ENCODE assay signal across 8 cellular contexts in genomic region chr11:13465909-13466371, GRCh38. TPM values are rescaled to one million over a fixed set of nuclear protein-coding genes. Genes with fewer than 3 reads are reported as not detected.
A peak's percentile ranks its signal among the peaks of the same experiment; 100 is the strongest.
DNase-seq lines count a peak whose midpoint lies in the region; ATAC-seq and TF ChIP-seq lines count a peak whose summit lies in the region.

No MANE protein-coding gene starts in this region.

- H3F3A ChIP-seq in GM23338 (replicated peaks; ENCODE audit: low read depth) = no peaks in the 10 kb centered on the region

- H2AFZ ChIP-seq in GM23338 = no peak overlapping the region

- H3K4me1 ChIP-seq in GM23338 (ENCODE audit: insufficient read depth) (peaks cover 18% of the 10 kb centered on the region; the same call in 1 of the 2 replicates), Panc1 (ENCODE audit: control insufficient read depth, insufficient read depth, low read length) (peaks cover 9% of the 10 kb centered on the region), sigmoid colon (peaks cover 0 to 21% (median 14%) of the 10 kb centered on the region in 4 donors)
- H3K4me1 ChIP-seq in effector memory CD4-positive, alpha-beta T cell (ENCODE audit: control insufficient read depth, insufficient read depth, low read length, poor library complexity, severe bottlenecking) = peaks cover 10% of the 10 kb centered on the region

- H3K4me3 Mint-ChIP-seq in GM23338 = no peak overlapping the region
- no peak overlapping the region for H3K4me3 Mint-ChIP-seq in activated T-cell treated with anti-CD3 and anti-CD28 coated beads, Interleukin-2, amount 50 U/mL, for 4 hours

- peaks cover 23% of the 10 kb centered on the region for H3K4me1 Mint-ChIP-seq in GM23338
- H3K4me1 Mint-ChIP-seq in activated T-cell treated with anti-CD3 and anti-CD28 coated beads, Interleukin-2, amount 50 U/mL, for 4 hours (ENCODE audit: low read depth) = peaks cover 23% of the 10 kb centered on the region

- no TSS peak for BruUV-seq in Panc1 (replicated peaks; lab: Mats Ljungman, UMichigan)

- no peaks in the 10 kb centered on the region for H3K27me3 ChIP-seq in GM23338 (ENCODE audit: insufficient read depth)
- H3K27me3 ChIP-seq in Panc1 (ENCODE audit: control insufficient read depth, insufficient read depth, low read length) = no peaks in the 10 kb centered on the region
- no peaks in the 10 kb centered on the region for H3K27me3 ChIP-seq in sigmoid colon
- H3K27me3 ChIP-seq in effector memory CD4-positive, alpha-beta T cell (replicated peaks; ENCODE audit: control insufficient read depth, insufficient read depth, low read length, poor library complexity, severe bottlenecking) = no peaks in the 10 kb centered on the region

- peak; percentile 40 for DNase-seq in CD1c-positive myeloid dendritic cell (ENCODE audit: extremely low spot score)
- peak; percentile 38 for DNase-seq in GM23338 (ENCODE audit: low spot score)
- no peak for DNase-seq in Panc1 (ENCODE audit: low read depth, low spot score)
- DNase-seq in fibroblast of gingiva (ENCODE audit: low read depth) = peak; percentile 33
- DNase-seq in sigmoid colon = no peak
- no peak for DNase-seq in activated T-cell treated with anti-CD3 and anti-CD28 coated beads, Interleukin-2, amount 50 U/mL, for 4 hours
- DNase-seq in effector memory CD4-positive, alpha-beta T cell = no peak

- H3K27ac ChIP-seq in GM23338 (ENCODE audit: low read depth) = 0 out of 2 replicates have a peak overlapping the region, but pooled peaks have one; percentile 10
- no peak overlapping the region for H3K27ac ChIP-seq in Panc1 (ENCODE audit: low read length)
- H3K27ac ChIP-seq in sigmoid colon = no peak overlapping the region
- H3K27ac ChIP-seq in effector memory CD4-positive, alpha-beta T cell (ENCODE audit: insufficient read depth, low read length, poor library complexity, severe bottlenecking) = no peak overlapping the region

- TF ChIP-seq EP300 in sigmoid colon (IDR thresholded peaks at IDR 0.05) = no peak

- peaks cover 14% of the 10 kb centered on the region for H3K79me2 ChIP-seq in GM23338 (replicated peaks; ENCODE audit: insufficient read depth)

- no peaks in the 10 kb centered on the region for H3K36me3 ChIP-seq in GM23338 (ENCODE audit: insufficient read depth)
- no peaks in the 10 kb centered on the region for H3K36me3 ChIP-seq in Panc1 (ENCODE audit: control insufficient read depth, insufficient read depth, low read length)
- H3K36me3 ChIP-seq in sigmoid colon = no peaks in the 10 kb centered on the region
- H3K36me3 ChIP-seq in effector memory CD4-positive, alpha-beta T cell (ENCODE audit: control insufficient read depth, insufficient read depth, low read length) = no peaks in the 10 kb centered on the region

- POLR2A ChIA-PET in Panc1 (lab: Charles Lee) = interaction anchor here (0.6 kb wide), 1 partner anchor 33 kb away, joined by 3 read pairs; no protein-coding TSS in a partner anchor

- ATAC-seq in GM23338 (no peak), Panc1 (no peak), HG02973 (IDR thresholded peaks at IDR 0.05; ENCODE audit: unreplicated experiment) (no peak)
- no peak for ATAC-seq in activated T-cell treated with anti-CD3 and anti-CD28 coated beads, Interleukin-2, amount 50 U/mL, for 4 hours

- no peaks in the 10 kb centered on the region for H3K36me3 Mint-ChIP-seq in GM23338 (ENCODE audit: low read depth)
- no peaks in the 10 kb centered on the region for H3K36me3 Mint-ChIP-seq in activated T-cell treated with anti-CD3 and anti-CD28 coated beads, Interleukin-2, amount 50 U/mL, for 4 hours (ENCODE audit: insufficient read depth)

- H3K9me3 ChIP-seq in Panc1 (ENCODE audit: control insufficient read depth, insufficient read depth, low read depth, low read length) = no peaks in the 10 kb centered on the region
- H3K9me3 ChIP-seq in sigmoid colon = no peaks in the 10 kb centered on the region
- H3K9me3 ChIP-seq in effector memory CD4-positive, alpha-beta T cell (ENCODE audit: control insufficient read depth, low read length) = no peaks in the 10 kb centered on the region

- 2 to 13% methylated on average over 6 of the region's 6 CpGs for WGBS in sigmoid colon, 2 donors

- no peak overlapping the region for H3K4me3 ChIP-seq in GM23338
- no peak overlapping the region for H3K4me3 ChIP-seq in Panc1 (ENCODE audit: low read depth in 2 of 2, low read length in 2 of 2)
- H3K4me3 ChIP-seq in sigmoid colon = no peak overlapping the region
- no peak overlapping the region for H3K4me3 ChIP-seq in effector memory CD4-positive, alpha-beta T cell (ENCODE audit: insufficient read depth, low read depth, low read length, poor library complexity, severe bottlenecking)

- no peaks in the 10 kb centered on the region for H4K20me1 ChIP-seq in GM23338 (replicated peaks; ENCODE audit: insufficient read depth)

- H3K27ac Mint-ChIP-seq in GM23338 = no peak overlapping the region

- CTCF ChIA-PET in Panc1 (lab: Charles Lee) = interaction anchor here (1.1 kb wide), 1 partner anchor 87 kb away, joined by 6 read pairs; no protein-coding TSS in a partner anchor

- peaks cover 10% of the 10 kb centered on the region for H3K27me3 Mint-ChIP-seq in GM23338 (ENCODE audit: insufficient read depth, low read depth, poor library complexity)
- peaks cover 12% of the 10 kb centered on the region for H3K27me3 Mint-ChIP-seq in activated T-cell treated with anti-CD3 and anti-CD28 coated beads, Interleukin-2, amount 50 U/mL, for 4 hours (ENCODE audit: low read depth)

- in situ Hi-C loops in Panc1 (cut with HindIII; ENCODE audit: low pct_unique_long_range_greater_than_20kb, low sequenced_read_pairs) = no loop called here

- TF ChIP-seq CTCF in GM23338 (conservative IDR thresholded peaks at IDR 0.05; ENCODE audit: low read depth in 2 of 2) (peak; percentile 59 to 77), Panc1 (IDR thresholded peaks at IDR 0.05) (peak; percentile 81), sigmoid colon (IDR thresholded peaks at IDR 0.05) (peak in 3 of 4 experiments; percentile 27 to 41 (median 30))

- H3K9me2 ChIP-seq in GM23338 (ENCODE audit: insufficient read depth) = no peaks in the 10 kb centered on the region

- intact Hi-C loops in Panc1 (cut with micrococcal nuclease; ENCODE audit: unreplicated experiment) = loop anchor here (5.0 to 10.0 kb wide), 2 partner anchors 199 to 254 kb away; partner anchors contain the start of gene FAR1
- intact Hi-C loops in sigmoid colon (cut with DNase I) = loop anchor here (5.0 to 10.0 kb wide), 4 partner anchors 131 to 504 kb away; partner anchors contain the start of gene BMAL1

- H3K4me2 ChIP-seq in GM23338 = 0 out of 2 replicates have a peak overlapping the region, but pooled peaks have one; percentile 4

- no peaks in the 10 kb centered on the region; the same call in 2 of the 3 replicates for H3K9me3 Mint-ChIP-seq in GM23338
- no peaks in the 10 kb centered on the region for H3K9me3 Mint-ChIP-seq in activated T-cell treated with anti-CD3 and anti-CD28 coated beads, Interleukin-2, amount 50 U/mL, for 4 hours

- TF ChIP-seq POLR2A in sigmoid colon (IDR thresholded peaks at IDR 0.05) = no peak

TF ChIP-seq in GM23338, 12 proteins besides CTCF, POLR2A, EP300 and RAD21 (continues in another document):
- TF ChIP-seq STAT1 (IDR thresholded peaks at IDR 0.05; ENCODE audit: unreplicated experiment) (no peak), EZH2phosphoT487 (IDR thresholded peaks at IDR 0.05; ENCODE audit: unreplicated experiment) (no peak)

RNA-seq across cellular contexts. Expression of gene BTBD10, which starts 2.9 kb away (rescaled TPM):
- total RNA-seq in GM23338 (2014; rRNA removed; shearing (Covaris generic)) = 30.1 and 31.3 TPM in 2 replicates
- polyA plus RNA-seq in GM23338 (2016; fragmentation: Nextera tagmentation; extraction: Ambion mirVana) (16.8 and 20.2 TPM in 2 replicates), sigmoid colon (10 to 100 TPM; 18.9 to 27.3 (median 22.2) TPM)
- total RNA-seq in Panc1 (2021; ENCODE audit: unreplicated experiment) (29.6 TPM), sigmoid colon (10 to 100 TPM; 43.3 to 77.8 (median 61.2) TPM)
- 19.2 TPM for polyA plus RNA-seq in Panc1 (2012; ENCODE audit: insufficient read length)
- 10 to 100 TPM; 18.3 to 22.2 (median 20.0) TPM for total RNA-seq in activated T-cell treated with anti-CD3 and anti-CD28 coated beads, Interleukin-2, amount 50 U/mL, for 4 hours

RNA-seq across cellular contexts. Expression of gene PTH, which starts 29.9 kb away (rescaled TPM):
- not detected in 2 replicates for total RNA-seq in GM23338 (2014; rRNA removed; shearing (Covaris generic))
- polyA plus RNA-seq in GM23338 (2016; fragmentation: Nextera tagmentation; extraction: Ambion mirVana) = not detected in 2 replicates
- total RNA-seq in Panc1 (2021; ENCODE audit: unreplicated experiment) = not detected
- polyA plus RNA-seq in Panc1 (2012; ENCODE audit: insufficient read length) = not detected
- total RNA-seq in sigmoid colon = not detected
- not detected for polyA plus RNA-seq in sigmoid colon
- not detected for total RNA-seq in activated T-cell treated with anti-CD3 and anti-CD28 coated beads, Interleukin-2, amount 50 U/mL, for 4 hours

Comparison
In these comparisons a context has a peak if more than half of its experiments do, and no peak if none do; other contexts are left out.
1. DNase-seq: peak in CD1c-positive myeloid dendritic cell (single experiment), GM23338 (single experiment) and fibroblast of gingiva (single experiment); none in Panc1 (single experiment), sigmoid colon (single experiment), activated T-cell treated with anti-CD3 and anti-CD28 coated beads, Interleukin-2, amount 50 U/mL, for 4 hours (single experiment) and effector memory CD4-positive, alpha-beta T cell (0 of 3).
2. CTCF ChIP-seq: peak in every context shown above with its lines; median percentile 81 in Panc1; 68 in GM23338; 30 in sigmoid colon.